Comparison of ENCODE assay signal across 7 cellular contexts in the genomic region with DNA sequence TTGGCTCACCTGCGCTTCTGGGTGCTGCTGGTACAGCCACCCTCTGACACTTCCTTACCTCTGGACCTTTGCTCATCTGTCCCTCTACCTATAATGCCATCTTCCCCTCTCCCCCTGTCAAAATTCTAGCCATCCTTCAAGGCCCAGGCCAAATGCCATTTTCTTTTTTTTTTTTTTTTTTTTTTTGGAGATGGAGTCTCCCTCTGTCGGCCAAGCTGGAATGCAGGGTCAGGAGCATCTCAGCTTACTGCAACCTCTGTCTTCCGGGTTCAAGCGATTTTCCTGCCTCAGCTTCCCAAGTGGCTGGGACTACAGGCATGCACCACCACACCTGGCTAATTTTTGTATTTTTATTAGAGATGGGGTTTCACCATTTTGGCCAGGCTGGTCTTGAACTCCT. TPM values are rescaled to one million over a fixed set of nuclear protein-coding genes. Genes with fewer than 3 reads are reported as not detected.
"Had no signal": no experiment of that assay in that cellular context is flagged by ENCODE, and none has a peak within 500 bp of the region (broad histone marks: within the 10 kb centered on the region; RNA-seq: fewer than 3 reads in every experiment).

No MANE protein-coding gene starts in this region.

RNA-seq across cellular contexts. Expression of gene TMEM213, which starts 0.7 kb away (rescaled TPM):
- total RNA-seq: HepG2, HT1080, IMR-90, M059J, Right ventricle myocardium superior, SJSA1 had no signal
- polyA plus RNA-seq: HepG2, IMR-90, SK-N-SH had no signal

RNA-seq across cellular contexts. Expression of gene ATP6V0A4, which starts 0.9 kb away (rescaled TPM):
- total RNA-seq: Right ventricle myocardium superior had no signal
- polyA plus RNA-seq: SK-N-SH had no signal
